In genomic region chrX:30831082-30831481, GRCh38 we compare ENCODE assay signal across 10 cellular contexts. TPM values are rescaled to one million over a fixed set of nuclear protein-coding genes. Genes with fewer than 3 reads are reported as not detected.
DNase-seq lines count a peak whose midpoint lies in the region; ATAC-seq and TF ChIP-seq lines count a peak whose summit lies in the region.
"Had no signal": no experiment of that assay in that cellular context is flagged by ENCODE, and none has a peak within 500 bp of the region (broad histone marks: within the 10 kb centered on the region; RNA-seq: fewer than 3 reads in every experiment).

No MANE protein-coding gene starts in this region.

- TF ChIP-seq POLR2A in gastrocnemius medialis (IDR thresholded peaks at IDR 0.05) (no peak), esophagus muscularis mucosa (IDR thresholded peaks at IDR 0.05; ENCODE audit: low read depth) (no peak)

- H3K27ac ChIP-seq in gastrocnemius medialis = no peak overlapping the region
- no peak overlapping the region for H3K27ac ChIP-seq in esophagus muscularis mucosa (replicated peaks in 1 of 4)

- H3K36me3 Mint-ChIP-seq in activated T-cell treated with anti-CD3 and anti-CD28 coated beads, Interleukin-2, amount 50 U/mL, for 4 hours (ENCODE audit: insufficient read depth) = peaks cover 3% of the 10 kb centered on the region

- peak; percentile 83 for ATAC-seq in GM19043 (IDR thresholded peaks at IDR 0.05; ENCODE audit: low read depth, unreplicated experiment)
- peak; percentile 88 for ATAC-seq in HG02938 (IDR thresholded peaks at IDR 0.05; ENCODE audit: unreplicated experiment)
- peak; percentile 85 to 91 for ATAC-seq in activated T-cell treated with anti-CD3 and anti-CD28 coated beads, Interleukin-2, amount 50 U/mL, for 4 hours
- no peak for ATAC-seq in gastrocnemius medialis

- H3K27me3 ChIP-seq in gastrocnemius medialis = no peaks in the 10 kb centered on the region
- no peaks in the 10 kb centered on the region for H3K27me3 ChIP-seq in esophagus muscularis mucosa

- H3K4me1 Mint-ChIP-seq in activated T-cell treated with anti-CD3 and anti-CD28 coated beads, Interleukin-2, amount 50 U/mL, for 4 hours (ENCODE audit: low read depth) = peaks cover 32% of the 10 kb centered on the region

- in situ Hi-C loops in gastrocnemius medialis (cut with MboI; ENCODE audit: low sequenced_read_pairs in 4 of 4) (no loop called here), KBM-7 (cut with MboI; ENCODE audit: low pct_unique_long_range_greater_than_20kb, low sequenced_read_pairs) (no loop called here)

- H3K27me3 Mint-ChIP-seq in activated T-cell treated with anti-CD3 and anti-CD28 coated beads, Interleukin-2, amount 50 U/mL, for 4 hours (ENCODE audit: low read depth) = no peaks in the 10 kb centered on the region

- H3K4me1 ChIP-seq in gastrocnemius medialis = no peaks in the 10 kb centered on the region
- H3K4me1 ChIP-seq in esophagus muscularis mucosa = no peaks in the 10 kb centered on the region

- 79% methylated on average over 10 of the region's 10 CpGs for WGBS in esophagus muscularis mucosa

- peak overlapping the region; percentile 68 for H3K4me3 Mint-ChIP-seq in activated T-cell treated with anti-CD3 and anti-CD28 coated beads, Interleukin-2, amount 50 U/mL, for 4 hours

- peaks cover 0 to 6% of the 10 kb centered on the region in 2 donors for H3K36me3 ChIP-seq in gastrocnemius medialis
- H3K36me3 ChIP-seq in esophagus muscularis mucosa = peaks cover 0 to 28% (median 10%) of the 10 kb centered on the region in 4 donors

- no peak for TF ChIP-seq EP300 in esophagus muscularis mucosa (IDR thresholded peaks at IDR 0.05)

- TF ChIP-seq CTCF in gastrocnemius medialis (IDR thresholded peaks at IDR 0.05 in 4 of 5, conservative IDR thresholded peaks at IDR 0.05 in 1 of 5) = no peak
- no peak for TF ChIP-seq CTCF in esophagus muscularis mucosa (IDR thresholded peaks at IDR 0.05)

- intact Hi-C loops in gastrocnemius medialis (cut with DNase I; ENCODE audit: low total_unique reads) (no loop called here), esophagus muscularis mucosa (cut with DNase I) (no loop called here)

- no peaks in the 10 kb centered on the region for H3K9me3 ChIP-seq in gastrocnemius medialis
- H3K9me3 ChIP-seq in esophagus muscularis mucosa = no peaks in the 10 kb centered on the region

- no peaks in the 10 kb centered on the region for H3K9me3 Mint-ChIP-seq in activated T-cell treated with anti-CD3 and anti-CD28 coated beads, Interleukin-2, amount 50 U/mL, for 4 hours

- DNase-seq in activated T-cell treated with anti-CD3 and anti-CD28 coated beads, Interleukin-2, amount 50 U/mL, for 4 hours = no peak
- DNase-seq in stimulated activated CD4-positive, alpha-beta T cell treated with anti-CD3 and anti-CD28 coated beads, Interleukin-12 subunit alpha, Interleukin-12 subunit beta, amount 100 ng/mL, for 48 hours (ENCODE audit: low read depth in 2 of 3, low spot score in 1 of 3) = peak; percentile 13 to 24 (median 16)
- DNase-seq in NOMO-1 treated with DMSO at 0.1 percent for 48 hours (lab: John Stamatoyannopoulos, UW; ENCODE audit: unreplicated experiment) (no peak), gastrocnemius medialis (no peak), KBM-7 (no peak), esophagus muscularis mucosa (ENCODE audit: extremely low spot score) (no peak)
- DNase-seq: DND-41, Karpas-422 had no signal

- H3K4me3 ChIP-seq in gastrocnemius medialis (no peak overlapping the region), esophagus muscularis mucosa (no peak overlapping the region)

RNA-seq across cellular contexts. Expression of gene TAB3, which starts 58.0 kb away (rescaled TPM):
- 10 to 100 TPM; 18.1 to 22.0 (median 19.3) TPM for total RNA-seq in activated T-cell treated with anti-CD3 and anti-CD28 coated beads, Interleukin-2, amount 50 U/mL, for 4 hours
- total RNA-seq in gastrocnemius medialis (10 to 100 TPM in 3 of 4 donors, 1 to 10 TPM in 1; 9.7 to 25.8 (median 19.2) TPM), esophagus muscularis mucosa (10 to 100 TPM; 17.0 to 22.4 (median 19.6) TPM)

Comparison
In these comparisons a context has a peak if more than half of its experiments do, and no peak if none do; other contexts are left out.
1. ATAC-seq: peak in GM19043 (single experiment), HG02938 (single experiment) and activated T-cell treated with anti-CD3 and anti-CD28 coated beads, Interleukin-2, amount 50 U/mL, for 4 hours (2 of 2); none in gastrocnemius medialis (0 of 2).
2. DNase-seq: peak in stimulated activated CD4-positive, alpha-beta T cell treated with anti-CD3 and anti-CD28 coated beads, Interleukin-12 subunit alpha, Interleukin-12 subunit beta, amount 100 ng/mL, for 48 hours (3 of 3); none in activated T-cell treated with anti-CD3 and anti-CD28 coated beads, Interleukin-2, amount 50 U/mL, for 4 hours (single experiment), NOMO-1 treated with DMSO at 0.1 percent for 48 hours (single experiment), gastrocnemius medialis (0 of 2), KBM-7 (single experiment) and esophagus muscularis mucosa (single experiment).